1 cellular context compared by ENCODE assay signal in the genomic region with DNA sequence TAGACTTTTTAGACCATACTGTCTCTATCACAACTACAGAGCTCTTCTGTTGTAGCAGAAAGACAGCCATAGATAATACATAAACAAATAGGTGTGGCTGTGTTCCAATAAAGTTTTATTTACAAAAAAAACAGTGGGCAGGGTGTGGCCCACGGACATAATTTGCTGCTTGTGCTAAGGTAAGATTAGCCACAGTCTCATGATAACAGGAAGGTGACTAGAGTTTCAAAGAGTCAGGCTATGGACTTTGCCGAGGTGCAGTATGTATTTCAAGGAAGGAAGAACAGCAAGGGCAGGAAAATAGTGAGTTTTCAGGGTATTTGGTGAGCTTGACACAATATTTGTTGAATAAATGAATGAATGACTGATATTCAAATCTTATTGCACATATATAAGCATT.
A peak's percentile ranks its signal among the peaks of the same experiment; 100 is the strongest.
TF ChIP-seq lines count a peak whose summit lies in the region.

No MANE protein-coding gene starts in this region.

TF ChIP-seq in K562, 482 proteins besides CTCF, POLR2A, EP300 and RAD21 (continued from another document and continues in another):
- no peak for TF ChIP-seq ZBTB2 (IDR thresholded peaks at IDR 0.05)
- no peak for TF ChIP-seq RCOR1 (IDR thresholded peaks at IDR 0.05; ENCODE audit: borderline replicate concordance in 1 of 2, low read depth in 2 of 2, low read length in 2 of 2)
- no peak for TF ChIP-seq TEAD2 (tag; IDR thresholded peaks at IDR 0.05)
- peak; percentile 32 for TF ChIP-seq NCOR1 (IDR thresholded peaks at IDR 0.05)
- 0 out of 2 replicates have a peak, but pooled peaks have one; percentile 59 for TF ChIP-seq ZNF24 (IDR thresholded peaks at IDR 0.05)
- TF ChIP-seq NR1H2 (CRISPR knock-in tag; IDR thresholded peaks at IDR 0.05): no peak
- TF ChIP-seq POLR2H (tag; IDR thresholded peaks at IDR 0.05; ENCODE audit: low read depth): no peak
- TF ChIP-seq, protein P1, sequence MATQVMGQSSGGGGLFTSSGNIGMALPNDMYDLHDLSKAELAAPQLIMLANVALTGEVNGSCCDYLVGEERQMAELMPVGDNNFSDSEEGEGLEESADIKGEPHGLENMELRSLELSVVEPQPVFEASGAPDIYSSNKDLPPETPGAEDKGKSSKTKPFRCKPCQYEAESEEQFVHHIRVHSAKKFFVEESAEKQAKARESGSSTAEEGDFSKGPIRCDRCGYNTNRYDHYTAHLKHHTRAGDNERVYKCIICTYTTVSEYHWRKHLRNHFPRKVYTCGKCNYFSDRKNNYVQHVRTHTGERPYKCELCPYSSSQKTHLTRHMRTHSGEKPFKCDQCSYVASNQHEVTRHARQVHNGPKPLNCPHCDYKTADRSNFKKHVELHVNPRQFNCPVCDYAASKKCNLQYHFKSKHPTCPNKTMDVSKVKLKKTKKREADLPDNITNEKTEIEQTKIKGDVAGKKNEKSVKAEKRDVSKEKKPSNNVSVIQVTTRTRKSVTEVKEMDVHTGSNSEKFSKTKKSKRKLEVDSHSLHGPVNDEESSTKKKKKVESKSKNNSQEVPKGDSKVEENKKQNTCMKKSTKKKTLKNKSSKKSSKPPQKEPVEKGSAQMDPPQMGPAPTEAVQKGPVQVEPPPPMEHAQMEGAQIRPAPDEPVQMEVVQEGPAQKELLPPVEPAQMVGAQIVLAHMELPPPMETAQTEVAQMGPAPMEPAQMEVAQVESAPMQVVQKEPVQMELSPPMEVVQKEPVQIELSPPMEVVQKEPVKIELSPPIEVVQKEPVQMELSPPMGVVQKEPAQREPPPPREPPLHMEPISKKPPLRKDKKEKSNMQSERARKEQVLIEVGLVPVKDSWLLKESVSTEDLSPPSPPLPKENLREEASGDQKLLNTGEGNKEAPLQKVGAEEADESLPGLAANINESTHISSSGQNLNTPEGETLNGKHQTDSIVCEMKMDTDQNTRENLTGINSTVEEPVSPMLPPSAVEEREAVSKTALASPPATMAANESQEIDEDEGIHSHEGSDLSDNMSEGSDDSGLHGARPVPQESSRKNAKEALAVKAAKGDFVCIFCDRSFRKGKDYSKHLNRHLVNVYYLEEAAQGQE (CRISPR knock-in tag; IDR thresholded peaks at IDR 0.05; ENCODE audit: low read depth): no peak
- 0 out of 4 replicates have a peak, but pooled peaks of 1 of the 2 experiments have one; percentile 22 for TF ChIP-seq TBL1XR1 (IDR thresholded peaks at IDR 0.05; ENCODE audit: low read length in 2 of 2)
- TF ChIP-seq ATF1 (CRISPR knock-in tag; IDR thresholded peaks at IDR 0.05): no peak
- no peak for TF ChIP-seq ATF1 (tag; IDR thresholded peaks at IDR 0.05)
- 0 out of 2 replicates have a peak, but pooled peaks have one; percentile 18 for TF ChIP-seq DMBX1 (CRISPR knock-in tag; IDR thresholded peaks at IDR 0.05; ENCODE audit: borderline replicate concordance)
- TF ChIP-seq UBTF (IDR thresholded peaks at IDR 0.05; ENCODE audit: borderline replicate concordance in 1 of 2, low read depth in 2 of 2, low read length in 2 of 2): no peak
- no peak for TF ChIP-seq RBFOX2 (IDR thresholded peaks at IDR 0.05; ENCODE audit: low read depth, low read length)
- TF ChIP-seq RBM15 (IDR thresholded peaks at IDR 0.05; ENCODE audit: insufficient read depth, low read length): no peak
- no peak for TF ChIP-seq ELF1 (tag; IDR thresholded peaks at IDR 0.05)
- TF ChIP-seq ZNF766 (CRISPR knock-in tag; conservative IDR thresholded peaks at IDR 0.05): no peak
- TF ChIP-seq SAFB (IDR thresholded peaks at IDR 0.05; ENCODE audit: borderline replicate concordance, low read depth, low read length): no peak
- peak; percentile 39 for TF ChIP-seq STAT5A (IDR thresholded peaks at IDR 0.05; ENCODE audit: borderline replicate concordance, low read length)
- no peak for TF ChIP-seq STAG1 (CRISPR knock-in tag; IDR thresholded peaks at IDR 0.05; ENCODE audit: borderline replicate concordance)
- TF ChIP-seq PYGO2 (tag; IDR thresholded peaks at IDR 0.05): no peak
- no peak for TF ChIP-seq MYNN (IDR thresholded peaks at IDR 0.05)
- no peak for TF ChIP-seq MYNN (CRISPR knock-in tag; IDR thresholded peaks at IDR 0.05)
- TF ChIP-seq, protein P2, sequence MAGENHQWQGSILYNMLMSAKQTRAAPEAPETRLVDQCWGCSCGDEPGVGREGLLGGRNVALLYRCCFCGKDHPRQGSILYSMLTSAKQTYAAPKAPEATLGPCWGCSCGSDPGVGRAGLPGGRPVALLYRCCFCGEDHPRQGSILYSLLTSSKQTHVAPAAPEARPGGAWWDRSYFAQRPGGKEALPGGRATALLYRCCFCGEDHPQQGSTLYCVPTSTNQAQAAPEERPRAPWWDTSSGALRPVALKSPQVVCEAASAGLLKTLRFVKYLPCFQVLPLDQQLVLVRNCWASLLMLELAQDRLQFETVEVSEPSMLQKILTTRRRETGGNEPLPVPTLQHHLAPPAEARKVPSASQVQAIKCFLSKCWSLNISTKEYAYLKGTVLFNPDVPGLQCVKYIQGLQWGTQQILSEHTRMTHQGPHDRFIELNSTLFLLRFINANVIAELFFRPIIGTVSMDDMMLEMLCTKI (IDR thresholded peaks at IDR 0.05; ENCODE audit: partially characterized antibody): no peak
- TF ChIP-seq ZNF408 (CRISPR knock-in tag; IDR thresholded peaks at IDR 0.05; ENCODE audit: low read depth): no peak
- no peak for TF ChIP-seq ELF4 (CRISPR knock-in tag; IDR thresholded peaks at IDR 0.05)
- TF ChIP-seq PREB (CRISPR knock-in tag; IDR thresholded peaks at IDR 0.05): no peak
- TF ChIP-seq SP2 (IDR thresholded peaks at IDR 0.05; ENCODE audit: extremely low read depth, low read depth, low read length, poor library complexity, severe bottlenecking): no peak
- no peak for TF ChIP-seq ILK (tag; IDR thresholded peaks at IDR 0.05; ENCODE audit: borderline replicate concordance, low read depth)
- TF ChIP-seq ZNF57 (CRISPR knock-in tag; IDR thresholded peaks at IDR 0.05): no peak
- no peak for TF ChIP-seq ARID3B (CRISPR knock-in tag; IDR thresholded peaks at IDR 0.05; ENCODE audit: borderline replicate concordance)
- no peak for TF ChIP-seq MAX (CRISPR knock-in tag; IDR thresholded peaks at IDR 0.05)
- no peak for TF ChIP-seq HCFC1 (IDR thresholded peaks at IDR 0.05; ENCODE audit: low read depth, low read length)
- TF ChIP-seq CBFA2T2 (conservative IDR thresholded peaks at IDR 0.05): peak; percentile 33; the same call in 1 of the 2 replicates
- TF ChIP-seq VEZF1 (CRISPR knock-in tag; IDR thresholded peaks at IDR 0.05): no peak
- TF ChIP-seq ADNP (tag; IDR thresholded peaks at IDR 0.05): no peak
- peak; percentile 56; the same call in 1 of the 2 replicates for TF ChIP-seq SMARCA4 (IDR thresholded peaks at IDR 0.05)
- TF ChIP-seq DNMT1 (IDR thresholded peaks at IDR 0.05): no peak
- TF ChIP-seq EP400 (IDR thresholded peaks at IDR 0.05): no peak
- TF ChIP-seq ZEB2 (IDR thresholded peaks at IDR 0.05): peak; percentile 74
- TF ChIP-seq CC2D1A (IDR thresholded peaks at IDR 0.05): peak; percentile 46; the same call in 1 of the 2 replicates
- TF ChIP-seq MXI1 (IDR thresholded peaks at IDR 0.05; ENCODE audit: low read depth, low read length): no peak
- no peak for TF ChIP-seq ZNF124 (CRISPR knock-in tag; IDR thresholded peaks at IDR 0.05)
- TF ChIP-seq ETV6 (IDR thresholded peaks at IDR 0.05; ENCODE audit: borderline replicate concordance in 1 of 2, low read depth in 2 of 2, low read length in 1 of 2): 0 out of 4 replicates have a peak, but pooled peaks of 1 of the 2 experiments have one; percentile 19
- TF ChIP-seq ETV6 (CRISPR knock-in tag; IDR thresholded peaks at IDR 0.05; ENCODE audit: borderline replicate concordance): no peak
- TF ChIP-seq RB1 (IDR thresholded peaks at IDR 0.05; ENCODE audit: low read depth): no peak
- TF ChIP-seq POLR2AphosphoS5 (IDR thresholded peaks at IDR 0.05; ENCODE audit: control insufficient read depth, insufficient read depth, low read depth, low read length): peak; percentile 32; the same call in 1 of the 2 replicates
- no peak for TF ChIP-seq NELFE (IDR thresholded peaks at IDR 0.05; ENCODE audit: insufficient read depth, insufficient read length)
- peak; percentile 29; the same call in 1 of the 2 replicates for TF ChIP-seq SMARCE1 (IDR thresholded peaks at IDR 0.05)
- TF ChIP-seq CXXC5 (CRISPR knock-in tag; IDR thresholded peaks at IDR 0.05): peak; percentile 34
- no peak for TF ChIP-seq PCBP1 (IDR thresholded peaks at IDR 0.05; ENCODE audit: low read depth, low read length, poor library complexity, severe bottlenecking)
- TF ChIP-seq NR2F6 (CRISPR knock-in tag; IDR thresholded peaks at IDR 0.05): no peak
- 0 out of 2 replicates have a peak, but pooled peaks have one; percentile 14 for TF ChIP-seq SMAD4 (CRISPR knock-in tag; conservative IDR thresholded peaks at IDR 0.05)
- peak in 1 of 2 experiments; percentile 68; a peak in 2 of 4 replicates for TF ChIP-seq TRIM24 (IDR thresholded peaks at IDR 0.05)
- no peak for TF ChIP-seq ZNF707 (CRISPR knock-in tag; conservative IDR thresholded peaks at IDR 0.05)
- TF ChIP-seq, protein P3, sequence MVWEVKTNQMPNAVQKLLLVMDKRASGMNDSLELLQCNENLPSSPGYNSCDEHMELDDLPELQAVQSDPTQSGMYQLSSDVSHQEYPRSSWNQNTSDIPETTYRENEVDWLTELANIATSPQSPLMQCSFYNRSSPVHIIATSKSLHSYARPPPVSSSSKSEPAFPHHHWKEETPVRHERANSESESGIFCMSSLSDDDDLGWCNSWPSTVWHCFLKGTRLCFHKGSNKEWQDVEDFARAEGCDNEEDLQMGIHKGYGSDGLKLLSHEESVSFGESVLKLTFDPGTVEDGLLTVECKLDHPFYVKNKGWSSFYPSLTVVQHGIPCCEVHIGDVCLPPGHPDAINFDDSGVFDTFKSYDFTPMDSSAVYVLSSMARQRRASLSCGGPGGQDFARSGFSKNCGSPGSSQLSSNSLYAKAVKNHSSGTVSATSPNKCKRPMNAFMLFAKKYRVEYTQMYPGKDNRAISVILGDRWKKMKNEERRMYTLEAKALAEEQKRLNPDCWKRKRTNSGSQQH (CRISPR knock-in tag; IDR thresholded peaks at IDR 0.05): no peak
- TF ChIP-seq ZBTB17 (CRISPR knock-in tag; IDR thresholded peaks at IDR 0.05): no peak
